In genomic region chr6:52757646-52758338, GRCh38 we compare ENCODE assay signal across 6 cellular contexts. TPM values are rescaled to one million over a fixed set of nuclear protein-coding genes. Genes with fewer than 3 reads are reported as not detected.
"Had no signal": no experiment of that assay in that cellular context is flagged by ENCODE, and none has a peak within 500 bp of the region (broad histone marks: within the 10 kb centered on the region; RNA-seq: fewer than 3 reads in every experiment).

No MANE protein-coding gene starts in this region.

RNA-seq across cellular contexts. Expression of gene GSTA2, which starts 5.5 kb away (rescaled TPM):
- total RNA-seq: activated CD8-positive, alpha-beta memory T cell treated with anti-CD3 and anti-CD28 coated beads for 36 hours; activated T-cell treated with anti-CD3 and anti-CD28 coated beads, Interleukin-2, amount 50 U/mL, for 72 hours; lung microvascular endothelial cell; subcutaneous adipose tissue; T-helper 2 cell treated with Interferon-gamma antibody and Interleukin-4, amounts not matched to agents 100 ng/mL and 5 ng/mL, for 36 hours; uterus had no signal

RNA-seq across cellular contexts. Expression of gene GSTA1, which starts 45.8 kb away (rescaled TPM):
- total RNA-seq: activated CD8-positive, alpha-beta memory T cell treated with anti-CD3 and anti-CD28 coated beads for 36 hours; activated T-cell treated with anti-CD3 and anti-CD28 coated beads, Interleukin-2, amount 50 U/mL, for 72 hours; lung microvascular endothelial cell; subcutaneous adipose tissue; T-helper 2 cell treated with Interferon-gamma antibody and Interleukin-4, amounts not matched to agents 100 ng/mL and 5 ng/mL, for 36 hours had no signal
